Comparison of ENCODE assay signal across 18 cellular contexts in the genomic region with DNA sequence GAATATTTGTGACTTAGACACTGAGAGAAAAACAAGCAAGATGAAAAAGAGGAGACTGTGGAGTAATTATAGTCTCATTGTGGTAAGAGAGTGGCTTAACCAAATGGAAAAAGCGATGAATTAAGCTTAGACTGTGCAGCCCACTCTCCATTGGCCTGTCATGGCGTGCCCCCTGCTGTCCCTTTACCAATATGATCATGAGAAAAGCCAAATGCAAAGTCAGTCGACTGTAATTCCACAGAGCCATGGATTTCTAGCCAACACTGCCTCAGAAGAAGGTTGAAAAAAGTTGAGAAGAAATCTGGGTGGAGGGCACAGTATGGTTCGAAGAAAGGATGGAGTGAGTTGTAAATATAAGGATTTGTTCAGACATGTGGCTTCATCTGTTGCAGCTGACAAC.
DNase-seq lines count a peak whose midpoint lies in the region; ATAC-seq and TF ChIP-seq lines count a peak whose summit lies in the region.
"Had no signal": no experiment of that assay in that cellular context is flagged by ENCODE, and none has a peak within 500 bp of the region (broad histone marks: within the 10 kb centered on the region; RNA-seq: fewer than 3 reads in every experiment).

No MANE protein-coding gene starts in this region.

- H3K27ac ChIP-seq in C4-2B = no peak overlapping the region
- H3K27ac ChIP-seq in gastrocnemius medialis = no peak overlapping the region
- H3K27ac ChIP-seq: testis had no signal

- TF ChIP-seq CTCF in C4-2B (conservative IDR thresholded peaks at IDR 0.05) (peak; percentile 15), GM12865 (IDR thresholded peaks at IDR 0.05; ENCODE audit: insufficient read depth, low read depth, low read length, missing control alignments) (peak; percentile 3), gastrocnemius medialis (IDR thresholded peaks at IDR 0.05 in 4 of 5, conservative IDR thresholded peaks at IDR 0.05 in 1 of 5) (no peak)

- TF ChIP-seq POLR2A in gastrocnemius medialis (IDR thresholded peaks at IDR 0.05) = no peak

- ATAC-seq in HG03175 (IDR thresholded peaks at IDR 0.05; ENCODE audit: unreplicated experiment) (no peak), gastrocnemius medialis (no peak)
- ATAC-seq: heart right ventricle; natural killer cell treated with Interleukin-12 subunit alpha and Interleukin-12 subunit beta and Interleukin-15 and Interleukin-18, amount 100 ng/mL, for 72 hours had no signal

- H3K36me3 ChIP-seq in gastrocnemius medialis = no peaks in the 10 kb centered on the region
- H3K36me3 ChIP-seq: heart right ventricle had no signal

- H3K4me1 ChIP-seq in gastrocnemius medialis = no peaks in the 10 kb centered on the region
- H3K4me1 ChIP-seq: heart right ventricle, testis had no signal

- H3K27me3 ChIP-seq in gastrocnemius medialis = no peaks in the 10 kb centered on the region
- H3K27me3 ChIP-seq: heart right ventricle, testis had no signal

- H3K4me3 ChIP-seq in GM12865 (ENCODE audit: low read depth, low read length) (no peak overlapping the region), gastrocnemius medialis (no peak overlapping the region)
- H3K4me3 ChIP-seq: heart right ventricle, testis had no signal

- DNase-seq in GM12865 (ENCODE audit: low read depth) (peak; percentile 2), NCI-H1694 treated with DMSO at 0.1 percent for 48 hours (lab: John Stamatoyannopoulos, UW) (peak; percentile 2), SK-MEL-5 (ENCODE audit: low read depth, low spot score) (peak; percentile 55), NCI-H2029 treated with DMSO at 0.1 percent for 48 hours (lab: John Stamatoyannopoulos, UW) (no peak), gastrocnemius medialis (no peak)
- no peak for DNase-seq in NK-92 treated with Interleukin-12 subunit alpha and Interleukin-12 subunit beta, amount 100 ng/mL, for 24 hours (lab: John Stamatoyannopoulos, UW)
- DNase-seq: activated effector memory CD4-positive, alpha-beta T cell treated with anti-CD3 and anti-CD28 coated beads, Interleukin-2, amount 50 U/mL, for 16 hours; effector memory CD4-positive, alpha-beta T cell; heart right ventricle; islet precursor cell; Kasumi-1; mesendoderm; NCI-H146; NCI-H524 treated with DMSO at 0.1 percent for 48 hours; testis had no signal

- no peaks in the 10 kb centered on the region for H3K9me3 ChIP-seq in gastrocnemius medialis
- H3K9me3 ChIP-seq: testis had no signal

- intact Hi-C loops in gastrocnemius medialis (cut with DNase I; ENCODE audit: low total_unique reads) = no loop called here

- in situ Hi-C loops in SK-MEL-5 (cut with HindIII; ENCODE audit: low pct_unique_long_range_greater_than_20kb, low sequenced_read_pairs) = no loop called here
- in situ Hi-C loops in gastrocnemius medialis (cut with MboI; ENCODE audit: low sequenced_read_pairs in 4 of 4) = no loop called here

Comparison
In these comparisons a context has a peak if more than half of its experiments do, and no peak if none do; other contexts are left out.
1. CTCF ChIP-seq: peak in C4-2B (single experiment) and GM12865 (single experiment); none in gastrocnemius medialis (0 of 5).
2. DNase-seq: peak in GM12865 (single experiment), NCI-H1694 treated with DMSO at 0.1 percent for 48 hours (single experiment) and SK-MEL-5 (single experiment); none in NCI-H2029 treated with DMSO at 0.1 percent for 48 hours (single experiment), NK-92 treated with Interleukin-12 subunit alpha and Interleukin-12 subunit beta, amount 100 ng/mL, for 24 hours (single experiment) and gastrocnemius medialis (0 of 2).